16 cellular contexts compared by ENCODE assay signal in the genomic region with DNA sequence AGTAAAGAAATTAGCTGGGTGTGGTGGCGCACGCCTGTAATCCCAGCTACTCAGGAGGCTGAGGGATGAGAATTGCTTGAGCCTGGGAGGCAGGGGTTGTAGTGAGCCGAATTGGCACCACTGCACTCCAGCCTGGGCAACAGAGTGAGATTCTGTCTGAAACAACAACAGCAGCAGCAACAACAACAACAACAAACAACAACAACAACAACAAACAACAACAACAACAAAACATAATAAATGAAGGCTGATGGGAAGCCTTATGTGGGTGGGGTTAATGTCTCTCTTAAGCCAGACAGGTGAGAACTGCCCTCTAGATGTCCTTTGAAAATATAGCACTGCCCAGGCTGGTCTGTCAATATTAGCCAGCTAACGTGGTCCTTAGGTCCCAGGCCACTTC.
A peak's percentile ranks its signal among the peaks of the same experiment; 100 is the strongest.
DNase-seq lines count a peak whose midpoint lies in the region; ATAC-seq and TF ChIP-seq lines count a peak whose summit lies in the region.
"Had no signal": no experiment of that assay in that cellular context is flagged by ENCODE, and none has a peak within 500 bp of the region (broad histone marks: within the 10 kb centered on the region; RNA-seq: fewer than 3 reads in every experiment).

No MANE protein-coding gene starts in this region.

- H3K27me3 ChIP-seq in CD4-positive, CD25-positive, alpha-beta regulatory T cell (ENCODE audit: control insufficient read depth, insufficient read depth, low read length), result no peaks in the 10 kb centered on the region
- no peaks in the 10 kb centered on the region for H3K27me3 ChIP-seq in WERI-Rb-1 (ENCODE audit: insufficient read depth, low read depth, severe bottlenecking)
- no peaks in the 10 kb centered on the region for H3K27me3 ChIP-seq in neural cell (ENCODE audit: insufficient read depth, low read depth, low read length)
- H3K27me3 ChIP-seq in CD8-positive, alpha-beta T cell (ENCODE audit: insufficient read depth, low read length), result no peaks in the 10 kb centered on the region

- H3K4me1 Mint-ChIP-seq in CD4-positive, CD25-positive, alpha-beta regulatory T cell, result peaks cover 6 to 50% (median 19%) of the 10 kb centered on the region in 4 donors
- peaks cover 7 to 28% of the 10 kb centered on the region in 2 donors for H3K4me1 Mint-ChIP-seq in effector memory CD8-positive, alpha-beta T cell (ENCODE audit: low read depth in 2 of 2)
- H3K4me1 Mint-ChIP-seq in CD8-positive, alpha-beta T cell (ENCODE audit: low read depth), result peaks cover 31% of the 10 kb centered on the region

- H4K20me1 ChIP-seq in neural cell (ENCODE audit: insufficient read depth), result no peaks in the 10 kb centered on the region

- H3K4me2 ChIP-seq in neural cell (ENCODE audit: low read length), result peak overlapping the region; percentile 1

- H3K27me3 Mint-ChIP-seq in CD4-positive, CD25-positive, alpha-beta regulatory T cell, result no peaks in the 10 kb centered on the region
- H3K27me3 Mint-ChIP-seq in effector memory CD8-positive, alpha-beta T cell, result no peaks in the 10 kb centered on the region
- H3K27me3 Mint-ChIP-seq in CD8-positive, alpha-beta T cell (ENCODE audit: low read depth), result no peaks in the 10 kb centered on the region

- H3K79me2 ChIP-seq in neural cell (replicated peaks; ENCODE audit: insufficient read depth, low read length), result peaks cover 83% of the 10 kb centered on the region

- TF ChIP-seq CTCF in HEK293 (tag by site-specific recombination; IDR thresholded peaks at IDR 0.05) (no peak), WERI-Rb-1 (IDR thresholded peaks at IDR 0.05; ENCODE audit: low read depth, low read length) (no peak), neural cell (IDR thresholded peaks at IDR 0.05; ENCODE audit: poor library complexity, severe bottlenecking) (no peak)
- no peak for TF ChIP-seq CTCF in CD8-positive, alpha-beta T cell (IDR thresholded peaks at IDR 0.05)

- DNase-seq in CD4-positive, CD25-positive, alpha-beta regulatory T cell, result no peak
- no peak for DNase-seq in WERI-Rb-1
- DNase-seq in effector memory CD8-positive, alpha-beta T cell, result no peak
- no peak for DNase-seq in activated T-cell treated with anti-CD3 and anti-CD28 coated beads, Interleukin-2, amount 50 U/mL, for 1 hour
- no peak for DNase-seq in CD8-positive, alpha-beta T cell
- DNase-seq: AML-193, C1 segment of cervical spinal cord, DMS53, NCI-H1092, NCI-H1436 treated with DMSO at 0.1 percent for 48 hours, NCI-H2029, NCI-H510A treated with DMSO at 0.1 percent for 48 hours, OCI-M1 had no signal

- no peak overlapping the region for H3K4me3 ChIP-seq in CD4-positive, CD25-positive, alpha-beta regulatory T cell (ENCODE audit: low read depth, low read length)
- H3K4me3 ChIP-seq in HEK293 (ENCODE audit: low read depth, low read length) (no peak overlapping the region), WERI-Rb-1 (ENCODE audit: low read depth, low read length) (no peak overlapping the region), neural cell (ENCODE audit: low read length) (peak overlapping the region; percentile 14)
- H3K4me3 ChIP-seq in CD8-positive, alpha-beta T cell (ENCODE audit: low read depth, low read length), result no peak overlapping the region
- H3K4me3 ChIP-seq: K562 had no signal

- no peak for TF ChIP-seq EP300 in neural cell (conservative IDR thresholded peaks at IDR 0.05; ENCODE audit: poor library complexity, severe bottlenecking)

- no peak overlapping the region for H3K4me3 Mint-ChIP-seq in CD4-positive, CD25-positive, alpha-beta regulatory T cell
- no peak overlapping the region for H3K4me3 Mint-ChIP-seq in effector memory CD8-positive, alpha-beta T cell
- no peak overlapping the region for H3K4me3 Mint-ChIP-seq in CD8-positive, alpha-beta T cell

- no peak overlapping the region for H3K27ac ChIP-seq in CD4-positive, CD25-positive, alpha-beta regulatory T cell (ENCODE audit: insufficient read depth, low read length, poor library complexity, severe bottlenecking)
- H3K27ac ChIP-seq in HEK293 (ENCODE audit: extremely low read depth, low read depth, low read length) (no peak overlapping the region), WERI-Rb-1 (peak overlapping the region; percentile 19; the same call in 1 of the 2 replicates), neural cell (ENCODE audit: low read length) (peak overlapping the region; percentile 40)
- no peak overlapping the region for H3K27ac ChIP-seq in CD8-positive, alpha-beta T cell (ENCODE audit: low read depth, low read length)

- no peak overlapping the region for H3K9ac ChIP-seq in neural cell (ENCODE audit: low read length)

- peaks cover 26% of the 10 kb centered on the region for H3K36me3 Mint-ChIP-seq in CD4-positive, CD25-positive, alpha-beta regulatory T cell
- no peaks in the 10 kb centered on the region for H3K36me3 Mint-ChIP-seq in effector memory CD8-positive, alpha-beta T cell (ENCODE audit: insufficient read depth)
- H3K36me3 Mint-ChIP-seq in CD8-positive, alpha-beta T cell, result peaks cover 11% of the 10 kb centered on the region

- peak overlapping the region in 2 of 3 donors; percentile 41 to 89 for H3K27ac Mint-ChIP-seq in CD4-positive, CD25-positive, alpha-beta regulatory T cell
- peak overlapping the region in 1 of 2 donors; percentile 19 for H3K27ac Mint-ChIP-seq in effector memory CD8-positive, alpha-beta T cell
- H3K27ac Mint-ChIP-seq in CD8-positive, alpha-beta T cell, result no peak overlapping the region

- no peaks in the 10 kb centered on the region for H3K4me1 ChIP-seq in CD4-positive, CD25-positive, alpha-beta regulatory T cell (ENCODE audit: control insufficient read depth, insufficient read depth, low read length, poor library complexity, severe bottlenecking)
- H3K4me1 ChIP-seq in HEK293 (ENCODE audit: control insufficient read depth, insufficient read depth, low read length), result peaks cover 17% of the 10 kb centered on the region
- peaks cover under 1% of the 10 kb centered on the region for H3K4me1 ChIP-seq in CD8-positive, alpha-beta T cell (ENCODE audit: insufficient read depth, low read length)

- no peaks in the 10 kb centered on the region for H3K36me3 ChIP-seq in CD4-positive, CD25-positive, alpha-beta regulatory T cell (ENCODE audit: control insufficient read depth, insufficient read depth, low read length)
- H3K36me3 ChIP-seq in HEK293 (ENCODE audit: control insufficient read depth in 2 of 2, insufficient read depth in 1 of 2, low read length in 2 of 2), result no peaks in the 10 kb centered on the region
- peaks cover 20% of the 10 kb centered on the region for H3K36me3 ChIP-seq in WERI-Rb-1
- H3K36me3 ChIP-seq in neural cell (ENCODE audit: insufficient read depth, low read length), result no peaks in the 10 kb centered on the region
- H3K36me3 ChIP-seq in CD8-positive, alpha-beta T cell (ENCODE audit: insufficient read depth, low read length), result no peaks in the 10 kb centered on the region

- no peaks in the 10 kb centered on the region for H3K9me3 Mint-ChIP-seq in CD4-positive, CD25-positive, alpha-beta regulatory T cell
- no peaks in the 10 kb centered on the region for H3K9me3 Mint-ChIP-seq in effector memory CD8-positive, alpha-beta T cell
- no peaks in the 10 kb centered on the region for H3K9me3 Mint-ChIP-seq in CD8-positive, alpha-beta T cell

- no peaks in the 10 kb centered on the region for H3F3A ChIP-seq in neural cell (ENCODE audit: insufficient read depth, low read length, poor library complexity, severe bottlenecking)

- H3K9me3 ChIP-seq in CD4-positive, CD25-positive, alpha-beta regulatory T cell (ENCODE audit: control insufficient read depth in 2 of 2, low read length in 2 of 2), result no peaks in the 10 kb centered on the region
- H3K9me3 ChIP-seq in HEK293 (ENCODE audit: control insufficient read depth, insufficient read depth, low read depth, low read length) (no peaks in the 10 kb centered on the region), WERI-Rb-1 (ENCODE audit: severe bottlenecking) (no peaks in the 10 kb centered on the region), neural cell (ENCODE audit: low read length) (no peaks in the 10 kb centered on the region)
- no peaks in the 10 kb centered on the region for H3K9me3 ChIP-seq in CD8-positive, alpha-beta T cell (ENCODE audit: low read length)

- CTCF ChIA-PET in HEK293 (lab: Yijun Ruan, JAX), result interaction anchor here (1.1 to 1.5 kb wide), 2 partner anchors 9 to 120 kb away, joined by 3 to 5 read pairs; no protein-coding TSS in a partner anchor
- CTCF ChIA-PET in CD8-positive, alpha-beta T cell (lab: Charles Lee), result no interaction called here

- ATAC-seq in CD4-positive, CD25-positive, alpha-beta regulatory T cell (ENCODE audit: low read depth in 2 of 2), result no peak
- ATAC-seq in effector memory CD8-positive, alpha-beta T cell (replicated peaks), result no peak
- no peak for ATAC-seq in CD8-positive, alpha-beta T cell
- ATAC-seq: K562 had no signal

- POLR2A ChIA-PET in HEK293 (lab: Yijun Ruan, JAX), result no interaction called here
- POLR2A ChIA-PET in CD8-positive, alpha-beta T cell (lab: Charles Lee), result no interaction called here

- H2AFZ ChIP-seq in neural cell (ENCODE audit: low read depth, low read length), result no peak overlapping the region

- no peak for TF ChIP-seq RAD21 in neural cell (conservative IDR thresholded peaks at IDR 0.05)

- intact Hi-C loops in CD8-positive, alpha-beta T cell (cut with DNase I, micrococcal nuclease), result loop anchor here in 1 of 2 experiments (1.0 kb wide), 1 partner anchor 42 kb away; no protein-coding TSS in a partner anchor

- no peaks in the 10 kb centered on the region for H3K9me2 ChIP-seq in neural cell (ENCODE audit: insufficient read depth, low read length)

TF ChIP-seq in HEK293, 187 proteins besides CTCF, POLR2A, EP300 and RAD21 (continues in another document):
- TF ChIP-seq ZBTB8A (tag by site-specific recombination; IDR thresholded peaks at IDR 0.05) (0 out of 2 replicates have a peak, but pooled peaks have one; percentile 2), ZNF670 (tag by site-specific recombination; IDR thresholded peaks at IDR 0.05; ENCODE audit: low read depth) (no peak)

TF ChIP-seq in neural cell, 6 proteins besides CTCF, POLR2A, EP300 and RAD21 (continues in another document):
- TF ChIP-seq SMC3 (conservative IDR thresholded peaks at IDR 0.05; ENCODE audit: poor library complexity) (no peak), EZH2 (IDR thresholded peaks at IDR 0.05; ENCODE audit: borderline replicate concordance, insufficient read depth, low read length, poor library complexity, severe bottlenecking) (no peak)

Comparison
In these comparisons a context has a peak if more than half of its experiments do, and no peak if none do; other contexts are left out.
1. H3K27ac ChIP-seq: peak in WERI-Rb-1 (single experiment) and neural cell (single experiment); none in CD4-positive, CD25-positive, alpha-beta regulatory T cell (single experiment), HEK293 (single experiment) and CD8-positive, alpha-beta T cell (single experiment).